1 cellular context compared by ENCODE assay signal in the genomic region with DNA sequence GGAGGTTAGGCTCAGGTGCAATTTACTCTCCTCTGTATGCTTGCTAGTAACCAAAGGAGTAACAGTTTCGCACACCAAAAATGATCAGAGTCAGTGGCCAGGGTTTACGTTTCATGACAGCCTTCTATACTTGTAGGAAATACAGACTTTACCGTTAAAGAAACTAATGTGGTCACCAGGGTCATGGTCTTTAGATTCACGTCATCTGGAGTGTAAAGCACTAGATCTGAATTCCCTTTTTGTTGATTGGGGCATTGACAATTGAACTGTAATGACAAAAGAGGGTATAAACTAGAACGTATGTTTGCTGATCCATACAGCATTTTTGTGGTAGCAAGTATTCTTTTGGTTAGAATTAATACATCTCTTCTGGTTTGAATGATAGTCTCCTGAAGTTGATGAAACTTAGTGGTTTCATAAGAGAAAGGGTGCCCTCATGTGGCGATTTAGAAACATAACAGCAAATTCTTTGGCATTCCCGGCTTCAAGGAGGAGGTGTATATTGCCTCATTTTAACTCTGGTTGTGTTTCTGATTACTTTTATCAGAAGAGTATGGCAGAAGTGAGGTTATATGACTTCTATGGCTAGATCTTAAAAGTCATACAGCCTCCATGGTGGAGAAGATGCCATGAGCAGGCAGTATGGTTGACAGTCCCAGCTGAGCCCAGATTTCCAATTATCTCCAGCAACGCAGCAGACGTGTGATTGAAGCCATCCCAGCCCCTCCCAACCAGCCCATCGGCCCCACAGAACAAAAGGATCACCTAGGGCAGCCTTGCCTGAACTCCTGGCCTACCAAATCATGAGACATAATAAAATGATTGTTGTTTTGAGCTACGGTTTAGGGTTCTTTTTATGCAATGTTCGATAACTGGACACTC.
TF ChIP-seq lines count a peak whose summit lies in the region.

No MANE protein-coding gene starts in this region.

TF ChIP-seq in HepG2, 621 proteins besides CTCF, POLR2A, EP300 and RAD21 (continued from another document):
- TF ChIP-seq, protein P1, sequence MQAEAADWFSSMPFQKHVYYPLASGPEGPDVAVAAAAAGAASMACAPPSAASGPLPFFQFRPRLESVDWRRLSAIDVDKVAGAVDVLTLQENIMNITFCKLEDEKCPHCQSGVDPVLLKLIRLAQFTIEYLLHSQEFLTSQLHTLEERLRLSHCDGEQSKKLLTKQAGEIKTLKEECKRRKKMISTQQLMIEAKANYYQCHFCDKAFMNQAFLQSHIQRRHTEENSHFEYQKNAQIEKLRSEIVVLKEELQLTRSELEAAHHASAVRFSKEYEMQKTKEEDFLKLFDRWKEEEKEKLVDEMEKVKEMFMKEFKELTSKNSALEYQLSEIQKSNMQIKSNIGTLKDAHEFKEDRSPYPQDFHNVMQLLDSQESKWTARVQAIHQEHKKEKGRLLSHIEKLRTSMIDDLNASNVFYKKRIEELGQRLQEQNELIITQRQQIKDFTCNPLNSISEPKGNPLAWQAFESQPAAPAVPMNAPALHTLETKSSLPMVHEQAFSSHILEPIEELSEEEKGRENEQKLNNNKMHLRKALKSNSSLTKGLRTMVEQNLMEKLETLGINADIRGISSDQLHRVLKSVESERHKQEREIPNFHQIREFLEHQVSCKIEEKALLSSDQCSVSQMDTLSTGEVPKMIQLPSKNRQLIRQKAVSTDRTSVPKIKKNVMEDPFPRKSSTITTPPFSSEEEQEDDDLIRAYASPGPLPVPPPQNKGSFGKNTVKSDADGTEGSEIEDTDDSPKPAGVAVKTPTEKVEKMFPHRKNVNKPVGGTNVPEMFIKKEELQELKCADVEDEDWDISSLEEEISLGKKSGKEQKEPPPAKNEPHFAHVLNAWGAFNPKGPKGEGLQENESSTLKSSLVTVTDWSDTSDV (CRISPR knock-in tag; IDR thresholded peaks at IDR 0.05), result no peak
- TF ChIP-seq MIXL1 (CRISPR knock-in tag; IDR thresholded peaks at IDR 0.05), result peak; percentile 67
- TF ChIP-seq CEBPG (CRISPR knock-in tag; IDR thresholded peaks at IDR 0.05), result peak; percentile 58; the same call in 1 of the 2 replicates
- TF ChIP-seq, protein P2, sequence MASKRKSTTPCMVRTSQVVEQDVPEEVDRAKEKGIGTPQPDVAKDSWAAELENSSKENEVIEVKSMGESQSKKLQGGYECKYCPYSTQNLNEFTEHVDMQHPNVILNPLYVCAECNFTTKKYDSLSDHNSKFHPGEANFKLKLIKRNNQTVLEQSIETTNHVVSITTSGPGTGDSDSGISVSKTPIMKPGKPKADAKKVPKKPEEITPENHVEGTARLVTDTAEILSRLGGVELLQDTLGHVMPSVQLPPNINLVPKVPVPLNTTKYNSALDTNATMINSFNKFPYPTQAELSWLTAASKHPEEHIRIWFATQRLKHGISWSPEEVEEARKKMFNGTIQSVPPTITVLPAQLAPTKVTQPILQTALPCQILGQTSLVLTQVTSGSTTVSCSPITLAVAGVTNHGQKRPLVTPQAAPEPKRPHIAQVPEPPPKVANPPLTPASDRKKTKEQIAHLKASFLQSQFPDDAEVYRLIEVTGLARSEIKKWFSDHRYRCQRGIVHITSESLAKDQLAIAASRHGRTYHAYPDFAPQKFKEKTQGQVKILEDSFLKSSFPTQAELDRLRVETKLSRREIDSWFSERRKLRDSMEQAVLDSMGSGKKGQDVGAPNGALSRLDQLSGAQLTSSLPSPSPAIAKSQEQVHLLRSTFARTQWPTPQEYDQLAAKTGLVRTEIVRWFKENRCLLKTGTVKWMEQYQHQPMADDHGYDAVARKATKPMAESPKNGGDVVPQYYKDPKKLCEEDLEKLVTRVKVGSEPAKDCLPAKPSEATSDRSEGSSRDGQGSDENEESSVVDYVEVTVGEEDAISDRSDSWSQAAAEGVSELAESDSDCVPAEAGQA (IDR thresholded peaks at IDR 0.05; ENCODE audit: low read depth), result no peak
- TF ChIP-seq, protein P2 (CRISPR knock-in tag; IDR thresholded peaks at IDR 0.05; ENCODE audit: borderline replicate concordance), result no peak
- TF ChIP-seq TBX2 (CRISPR knock-in tag; IDR thresholded peaks at IDR 0.05; ENCODE audit: borderline replicate concordance), result no peak
- TF ChIP-seq GATAD2A (CRISPR knock-in tag; IDR thresholded peaks at IDR 0.05), result 0 out of 2 replicates have a peak, but pooled peaks have one; percentile 15
